ENCODE assay signal across 1 cellular context in genomic region chr22:37561209-37562048, GRCh38.
A peak's percentile ranks its signal among the peaks of the same experiment; 100 is the strongest.
TF ChIP-seq lines count a peak whose summit lies in the region.

No MANE protein-coding gene starts in this region.

TF ChIP-seq in H1, 55 proteins besides CTCF, POLR2A, EP300 and RAD21:
- TF ChIP-seq EGR1 (IDR thresholded peaks at IDR 0.05; ENCODE audit: borderline replicate concordance, low read depth, low read length) (peak; percentile 97), KDM1A (IDR thresholded peaks at IDR 0.05; ENCODE audit: borderline replicate concordance, low read length) (no peak), CREB1 (IDR thresholded peaks at IDR 0.05) (peak; percentile 68), ATF2 (IDR thresholded peaks at IDR 0.05; ENCODE audit: low read length) (peak; percentile 91), SIN3A (conservative IDR thresholded peaks at IDR 0.05 in 1 of 2, IDR thresholded peaks at IDR 0.05 in 1 of 2; ENCODE audit: low read depth in 1 of 2, low read length in 2 of 2) (peak; percentile 62 to 78; a peak in 2 of 4 replicates), TEAD4 (IDR thresholded peaks at IDR 0.05; ENCODE audit: low read depth, low read length) (0 out of 2 replicates have a peak, but pooled peaks have one; percentile 17), MAX (IDR thresholded peaks at IDR 0.05) (peak; percentile 99), CHD7 (IDR thresholded peaks at IDR 0.05; ENCODE audit: insufficient replicate concordance, low read length) (no peak), SAP30 (IDR thresholded peaks at IDR 0.05; ENCODE audit: insufficient read depth, insufficient replicate concordance, low read length) (no peak), EZH2 (IDR thresholded peaks at IDR 0.05; ENCODE audit: low read depth, low read length, severe bottlenecking) (peak; percentile 78), CHD1 (IDR thresholded peaks at IDR 0.05; ENCODE audit: low read depth, low read length) (no peak), JUND (IDR thresholded peaks at IDR 0.05; ENCODE audit: low read length) (peak; percentile 94), YY1 (IDR thresholded peaks at IDR 0.05; ENCODE audit: low read depth, low read length) (peak; percentile 56), TAF1 (IDR thresholded peaks at IDR 0.05; ENCODE audit: low read depth, low read length) (peak; percentile 48), ATF3 (IDR thresholded peaks at IDR 0.05; ENCODE audit: insufficient read depth, low read depth, low read length) (peak; percentile 95), ASH2L (IDR thresholded peaks at IDR 0.05; ENCODE audit: low read length) (peak; percentile 74), SUZ12 (IDR thresholded peaks at IDR 0.05; ENCODE audit: low read length) (peak; percentile 81), RXRA (IDR thresholded peaks at IDR 0.05; ENCODE audit: insufficient read depth, low read depth, low read length) (no peak), CTBP2 (IDR thresholded peaks at IDR 0.05; ENCODE audit: borderline replicate concordance, insufficient read depth, insufficient read length, low read length) (peak; percentile 15), CEBPB (IDR thresholded peaks at IDR 0.05; ENCODE audit: low read depth, low read length) (peak; percentile 98), GABPA (IDR thresholded peaks at IDR 0.05; ENCODE audit: borderline replicate concordance, insufficient read depth, low read length) (peak; percentile 69; the same call in 1 of the 2 replicates), E2F6 (IDR thresholded peaks at IDR 0.05) (peak; percentile 92; the same call in 1 of the 2 replicates)
